In genomic region chr12:124470139-124470538, GRCh38 we compare ENCODE assay signal across 24 cellular contexts.
"Had no signal": no experiment of that assay in that cellular context is flagged by ENCODE, and none has a peak within 500 bp of the region (broad histone marks: within the 10 kb centered on the region; RNA-seq: fewer than 3 reads in every experiment).

No MANE protein-coding gene starts in this region.

- ATAC-seq: activated naive CD8-positive, alpha-beta T cell treated with anti-CD3 and anti-CD28 coated beads, Interleukin-2, amount 50 U/mL, for 24 hours; natural killer cell had no signal

- H3K4me3 Mint-ChIP-seq: activated CD4-positive, alpha-beta memory T cell treated with anti-CD3 and anti-CD28 coated beads, Interleukin-2, amount 10 ng/mL, durations not matched to agents 7 days and 5 days; activated CD4-positive, alpha-beta T cell treated with anti-CD3 and anti-CD28 coated beads, Interleukin-2, amount 10 ng/mL, durations not matched to agents 24 days and 14 days; activated naive CD4-positive, alpha-beta T cell treated with anti-CD3 and anti-CD28 coated beads, Interleukin-2, amount 10 ng/mL, durations not matched to agents 7 days and 5 days; activated naive CD8-positive, alpha-beta T cell treated with anti-CD3 and anti-CD28 coated beads, Interleukin-2, amount 50 U/mL, for 24 hours; activated T-cell treated with anti-CD3 and anti-CD28 coated beads, Interleukin-2, amount 50 U/mL, for 24 hours; natural killer cell; T-helper 1 cell treated with Interleukin-12 subunit alpha and Interleukin-12 subunit beta and Interleukin-4 antibody, amounts not matched to agents 30 μg/mL and 1 μg/mL, for 36 hours had no signal

- H3K36me3 Mint-ChIP-seq: natural killer cell had no signal

- FAIRE-seq: colon, endometrium, frontal cortex had no signal

- H3K4me3 ChIP-seq: left ventricle myocardium inferior, lung, stomach, suprapubic skin, tibial nerve had no signal

- H3K27ac ChIP-seq: left ventricle myocardium inferior, stomach, suprapubic skin, tibial nerve had no signal

- DNase-seq: activated CD4-positive, alpha-beta memory T cell treated with anti-CD3 and anti-CD28 coated beads, Interleukin-2, amount 10 ng/mL, durations not matched to agents 7 days and 5 days; activated CD4-positive, alpha-beta T cell treated with anti-CD3 and anti-CD28 coated beads, Interleukin-2, amount 10 ng/mL, durations not matched to agents 24 days and 14 days; activated CD8-positive, alpha-beta memory T cell treated with anti-CD3 and anti-CD28 coated beads, Interleukin-2, amount 50 U/mL, for 48 hours; activated gamma-delta T cell; activated naive CD4-positive, alpha-beta T cell treated with anti-CD3 and anti-CD28 coated beads, Interleukin-2, amount 10 ng/mL, durations not matched to agents 7 days and 5 days; activated naive CD8-positive, alpha-beta T cell treated with anti-CD3 and anti-CD28 coated beads, Interleukin-2, amount 50 U/mL, for 24 hours; activated T-cell treated with anti-CD3 and anti-CD28 coated beads, Interleukin-2, amount 50 U/mL, for 24 hours; amygdala; dermis blood vessel endothelial cell; effector CD8-positive, alpha-beta T cell; islet precursor cell; left ventricle myocardium inferior; mesendoderm; natural killer cell; stomach; T1000; WERI-Rb-1 had no signal

- H3K27me3 Mint-ChIP-seq: activated CD4-positive, alpha-beta memory T cell treated with anti-CD3 and anti-CD28 coated beads, Interleukin-2, amount 10 ng/mL, durations not matched to agents 7 days and 5 days; activated CD4-positive, alpha-beta T cell treated with anti-CD3 and anti-CD28 coated beads, Interleukin-2, amount 10 ng/mL, durations not matched to agents 24 days and 14 days; activated naive CD4-positive, alpha-beta T cell treated with anti-CD3 and anti-CD28 coated beads, Interleukin-2, amount 10 ng/mL, durations not matched to agents 7 days and 5 days; activated naive CD8-positive, alpha-beta T cell treated with anti-CD3 and anti-CD28 coated beads, Interleukin-2, amount 50 U/mL, for 24 hours; activated T-cell treated with anti-CD3 and anti-CD28 coated beads, Interleukin-2, amount 50 U/mL, for 24 hours had no signal

- H3K27ac Mint-ChIP-seq: activated CD4-positive, alpha-beta T cell treated with anti-CD3 and anti-CD28 coated beads, Interleukin-2, amount 10 ng/mL, durations not matched to agents 24 days and 14 days; activated naive CD4-positive, alpha-beta T cell treated with anti-CD3 and anti-CD28 coated beads, Interleukin-2, amount 10 ng/mL, durations not matched to agents 7 days and 5 days; activated naive CD8-positive, alpha-beta T cell treated with anti-CD3 and anti-CD28 coated beads, Interleukin-2, amount 50 U/mL, for 24 hours; activated T-cell treated with anti-CD3 and anti-CD28 coated beads, Interleukin-2, amount 50 U/mL, for 24 hours; T-helper 1 cell treated with Interleukin-12 subunit alpha and Interleukin-12 subunit beta and Interleukin-4 antibody, amounts not matched to agents 30 μg/mL and 1 μg/mL, for 36 hours had no signal

- H3K27me3 ChIP-seq: stomach, suprapubic skin, tibial nerve had no signal
